8 cellular contexts compared by ENCODE assay signal in genomic region chr2:85826990-85827878, GRCh38.
DNase-seq lines count a peak whose midpoint lies in the region; ATAC-seq and TF ChIP-seq lines count a peak whose summit lies in the region.

No MANE protein-coding gene starts in this region.

- no peaks in the 10 kb centered on the region for H3K36me3 ChIP-seq in OCI-LY7 (ENCODE audit: insufficient read depth, low read length)
- no peaks in the 10 kb centered on the region for H3K36me3 ChIP-seq in naive thymus-derived CD4-positive, alpha-beta T cell (ENCODE audit: control insufficient read depth in 2 of 3, insufficient read depth in 3 of 3, low read length in 3 of 3)

- H3K9me3 Mint-ChIP-seq in naive thymus-derived CD4-positive, alpha-beta T cell = peaks cover 0 to 3% (median 0%) of the 10 kb centered on the region in 11 donors

- H3K9me2 ChIP-seq in OCI-LY7 (ENCODE audit: insufficient read depth, low read length) = no peaks in the 10 kb centered on the region

- H4K20me1 ChIP-seq in OCI-LY7 (ENCODE audit: insufficient read depth, low read length) = no peaks in the 10 kb centered on the region

- no peaks in the 10 kb centered on the region for H3K79me2 ChIP-seq in OCI-LY7 (ENCODE audit: insufficient read depth, low read depth, low read length)

- POLR2A ChIA-PET in OCI-LY7 (lab: Charles Lee) = interaction anchor here (0.7 to 1.1 kb wide), 3 partner anchors 10 to 161 kb away, joined by 3 read pairs; no protein-coding TSS in a partner anchor
- POLR2A ChIA-PET in naive thymus-derived CD4-positive, alpha-beta T cell (lab: Charles Lee) = interaction anchor here (0.7 to 2.1 kb wide), 6 partner anchors 24 to 596 kb away, joined by 3 to 16 read pairs (median 5); partner anchors contain the start of gene ST3GAL5

- H2AFZ ChIP-seq in OCI-LY7 (ENCODE audit: low read length) = no peak overlapping the region; the same call in 1 of the 2 replicates

- CTCF ChIA-PET in OCI-LY7 (lab: Charles Lee; ENCODE audit: unreplicated experiment) = interaction anchor here (0.6 to 1.5 kb wide), 5 partner anchors 18 to 253 kb away, joined by 3 to 5 read pairs (median 3); no protein-coding TSS in a partner anchor
- CTCF ChIA-PET in naive thymus-derived CD4-positive, alpha-beta T cell (lab: Charles Lee) = interaction anchor here (0.6 to 9.3 kb wide), 32 partner anchors 9 to 527 kb away, joined by 3 to 219 read pairs (median 4); partner anchors contain the start of gene ST3GAL5

- H3K27ac ChIP-seq in OCI-LY7 (ENCODE audit: low read depth, low read length, poor library complexity, severe bottlenecking) = no peak overlapping the region
- no peak overlapping the region for H3K27ac ChIP-seq in naive thymus-derived CD4-positive, alpha-beta T cell (ENCODE audit: low read depth, low read length)

- peak overlapping the region; percentile 57; the same call in 1 of the 2 replicates for H3K4me2 ChIP-seq in OCI-LY7 (ENCODE audit: low read length)

- ATAC-seq in GM18909 (IDR thresholded peaks at IDR 0.05; ENCODE audit: poor library complexity, unreplicated experiment) (peak; percentile 87), esophagus mucosa (peak; percentile 90)
- peak; percentile 99 for ATAC-seq in naive thymus-derived CD4-positive, alpha-beta T cell

- no peaks in the 10 kb centered on the region for H3K27me3 ChIP-seq in naive thymus-derived CD4-positive, alpha-beta T cell (ENCODE audit: control insufficient read depth in 2 of 2, insufficient read depth in 2 of 2, low read length in 2 of 2)

- peak; percentile 86 for TF ChIP-seq CTCF in OCI-LY7 (conservative IDR thresholded peaks at IDR 0.05; ENCODE audit: low read length)

- H3K4me3 Mint-ChIP-seq in naive thymus-derived CD4-positive, alpha-beta T cell = peak overlapping the region in 7 of 10 donors; percentile 8 to 65 (median 55)

- H3K9me3 ChIP-seq in OCI-LY7 (ENCODE audit: low read length) = no peaks in the 10 kb centered on the region
- no peaks in the 10 kb centered on the region for H3K9me3 ChIP-seq in naive thymus-derived CD4-positive, alpha-beta T cell (ENCODE audit: control insufficient read depth in 2 of 3, low read length in 3 of 3)

- peaks cover 18 to 31% (median 25%) of the 10 kb centered on the region in 7 donors for H3K4me1 Mint-ChIP-seq in naive thymus-derived CD4-positive, alpha-beta T cell

- intact Hi-C loops in OCI-LY7 (cut with micrococcal nuclease; ENCODE audit: unreplicated experiment) = loop anchor here (1.0 kb wide), 3 partner anchors 62 to 253 kb away; no protein-coding TSS in a partner anchor
- intact Hi-C loops in naive thymus-derived CD4-positive, alpha-beta T cell (cut with micrococcal nuclease) = loop anchor here (1.0 kb wide), 6 partner anchors 26 to 278 kb away; partner anchors contain the start of gene POLR1A (in 1 of the 2)

- DNase-seq in AG08395 (ENCODE audit: low spot score) (peak; percentile 80), HuH-7.5 (ENCODE audit: low spot score) (peak; percentile 49), OCI-LY7 (ENCODE audit: low spot score) (peak; percentile 76), activated T-cell treated with anti-CD3 and anti-CD28 coated beads for 24 hours (ENCODE audit: low read depth) (peak; percentile 71)
- peak; percentile 64 to 83 (median 79) for DNase-seq in naive thymus-derived CD4-positive, alpha-beta T cell
- DNase-seq in stimulated activated CD8-positive, alpha-beta memory T cell treated with anti-CD3 and anti-CD28 coated beads, Interleukin-7, amount 100 ng/mL, for 48 hours (ENCODE audit: extremely low read depth in 1 of 2, low read depth in 1 of 2) = peak; percentile 45 to 66

- BruUV-seq in OCI-LY7 (replicated peaks; lab: Mats Ljungman, UMichigan) = no TSS peak

- H3K27me3 Mint-ChIP-seq in naive thymus-derived CD4-positive, alpha-beta T cell = peaks cover 0 to 31% (median 0%) of the 10 kb centered on the region in 5 donors

- peak overlapping the region in 8 of 9 donors; percentile 7 to 70 (median 63) for H3K27ac Mint-ChIP-seq in naive thymus-derived CD4-positive, alpha-beta T cell

- no peak overlapping the region for H3K4me3 ChIP-seq in OCI-LY7 (ENCODE audit: low read depth, low read length, poor library complexity, severe bottlenecking)
- H3K4me3 ChIP-seq in naive thymus-derived CD4-positive, alpha-beta T cell (ENCODE audit: low read length) = peak overlapping the region; percentile 49

- H3K4me1 ChIP-seq in OCI-LY7 (ENCODE audit: insufficient read depth, low read length, poor library complexity, severe bottlenecking) = no peaks in the 10 kb centered on the region
- H3K4me1 ChIP-seq in naive thymus-derived CD4-positive, alpha-beta T cell (ENCODE audit: control insufficient read depth in 2 of 2, insufficient read depth in 2 of 2, low read length in 2 of 2) = peaks cover 4 to 5% of the 10 kb centered on the region in 2 donors

- H3K36me3 Mint-ChIP-seq in naive thymus-derived CD4-positive, alpha-beta T cell = no peaks in the 10 kb centered on the region
